Comparison of ENCODE assay signal across 8 cellular contexts in the genomic region with DNA sequence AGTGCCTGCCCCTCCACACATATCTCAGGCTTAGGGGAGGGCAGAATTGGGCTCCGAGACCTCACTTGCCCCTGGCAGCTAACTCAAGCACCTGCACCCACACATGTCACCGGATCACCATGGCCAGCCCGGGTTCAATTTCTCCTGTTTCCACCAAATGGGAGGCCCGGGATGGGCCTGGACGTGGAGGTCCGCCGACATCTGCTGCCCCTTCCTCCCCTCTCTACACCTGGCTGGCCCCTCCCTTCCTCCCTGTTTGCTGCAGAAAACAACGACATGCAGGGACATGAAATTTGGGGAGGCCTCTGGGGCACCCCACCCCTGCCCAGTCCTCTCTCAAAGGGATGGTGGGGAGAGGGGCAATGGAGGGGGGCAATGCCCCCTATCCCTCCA. TPM values are rescaled to one million over a fixed set of nuclear protein-coding genes. Genes with fewer than 3 reads are reported as not detected.
DNase-seq lines count a peak whose midpoint lies in the region; ATAC-seq and TF ChIP-seq lines count a peak whose summit lies in the region.

No MANE protein-coding gene starts in this region.

- CTCF ChIA-PET in HEK293 (lab: Yijun Ruan, JAX): interaction anchor here (0.6 to 4.5 kb wide), 6 partner anchors 12 to 1143 kb away, joined by 3 to 69 read pairs (median 4); no protein-coding TSS in a partner anchor
- CTCF ChIA-PET in activated CD8-positive, alpha-beta T cell treated with anti-CD3 and anti-CD28 coated beads, Interleukin-2, amount 10 ng/mL, durations not matched to agents 7 days and 5 days (lab: Charles Lee): interaction anchor here (0.6 to 5.3 kb wide), 9 partner anchors 12 to 141 kb away, joined by 3 to 53 read pairs (median 4); no protein-coding TSS in a partner anchor

- TF ChIP-seq CTCF in HEK293 (tag by site-specific recombination; IDR thresholded peaks at IDR 0.05) (no peak), spleen (IDR thresholded peaks at IDR 0.05 in 8 of 11, conservative IDR thresholded peaks at IDR 0.05 in 3 of 11) (no peak), GM10266 (IDR thresholded peaks at IDR 0.05; ENCODE audit: control insufficient read depth, insufficient read depth, low read depth, missing control alignments) (no peak)

- DNase-seq in activated CD8-positive, alpha-beta T cell treated with anti-CD3 and anti-CD28 coated beads, Interleukin-2, amount 10 ng/mL, durations not matched to agents 7 days and 5 days: peak; percentile 37
- DNase-seq in spleen (peak; percentile 77), mesenteric fat pad (ENCODE audit: low spot score) (no peak), NCI-H2029 treated with DMSO at 0.1 percent for 48 hours (lab: John Stamatoyannopoulos, UW) (no peak), NCI-H1092 (lab: John Stamatoyannopoulos, UW) (no peak), GM10266 (ENCODE audit: extremely low spot score) (no peak)

- H3K4me3 Mint-ChIP-seq in activated CD8-positive, alpha-beta T cell treated with anti-CD3 and anti-CD28 coated beads, Interleukin-2, amount 10 ng/mL, durations not matched to agents 7 days and 5 days: peak overlapping the region; percentile 94

- no peaks in the 10 kb centered on the region for H3K27me3 ChIP-seq in spleen (replicated peaks in 1 of 7)

- H3K4me1 Mint-ChIP-seq in activated CD8-positive, alpha-beta T cell treated with anti-CD3 and anti-CD28 coated beads, Interleukin-2, amount 10 ng/mL, durations not matched to agents 7 days and 5 days (ENCODE audit: low read depth): peaks cover 43% of the 10 kb centered on the region

- H3K9me3 ChIP-seq in HEK293 (ENCODE audit: control insufficient read depth, insufficient read depth, low read depth, low read length) (no peaks in the 10 kb centered on the region), spleen (no peaks in the 10 kb centered on the region)

- no peak for TF ChIP-seq POLR2A in spleen (IDR thresholded peaks at IDR 0.05)

- H3K27ac ChIP-seq in HEK293 (ENCODE audit: extremely low read depth, low read depth, low read length): peak overlapping the region; percentile 74
- H3K27ac ChIP-seq in spleen: peak overlapping the region; percentile 87 to 98 (median 96)

- H3K27me3 Mint-ChIP-seq in activated CD8-positive, alpha-beta T cell treated with anti-CD3 and anti-CD28 coated beads, Interleukin-2, amount 10 ng/mL, durations not matched to agents 7 days and 5 days (ENCODE audit: low read depth): no peaks in the 10 kb centered on the region

- intact Hi-C loops in spleen (cut with DNase I; ENCODE audit: low total_unique reads): no loop called here

- H3K36me3 ChIP-seq in HEK293 (ENCODE audit: control insufficient read depth in 2 of 2, insufficient read depth in 1 of 2, low read length in 2 of 2) (peaks cover 13 to 23% of the 10 kb centered on the region in 2 experiments; a peak in 2 of 3 replicates), spleen (peaks cover 0 to 46% (median 28%) of the 10 kb centered on the region in 6 donors)

- no peak for ATAC-seq in activated CD8-positive, alpha-beta T cell treated with anti-CD3 and anti-CD28 coated beads, Interleukin-2, amount 10 ng/mL, durations not matched to agents 7 days and 5 days

- peak overlapping the region; percentile 98 for H3K27ac Mint-ChIP-seq in activated CD8-positive, alpha-beta T cell treated with anti-CD3 and anti-CD28 coated beads, Interleukin-2, amount 10 ng/mL, durations not matched to agents 7 days and 5 days

- H3K9me3 Mint-ChIP-seq in activated CD8-positive, alpha-beta T cell treated with anti-CD3 and anti-CD28 coated beads, Interleukin-2, amount 10 ng/mL, durations not matched to agents 7 days and 5 days (ENCODE audit: insufficient read depth): no peaks in the 10 kb centered on the region

- peaks cover 60% of the 10 kb centered on the region for H3K36me3 Mint-ChIP-seq in activated CD8-positive, alpha-beta T cell treated with anti-CD3 and anti-CD28 coated beads, Interleukin-2, amount 10 ng/mL, durations not matched to agents 7 days and 5 days (ENCODE audit: low read depth)

- POLR2A ChIA-PET in HEK293 (lab: Yijun Ruan, JAX): interaction anchor here (0.5 to 1.4 kb wide), 5 partner anchors 11 to 135 kb away, joined by 3 to 5 read pairs (median 4); partner anchors contain the start of gene AP2S1
- POLR2A ChIA-PET in activated CD8-positive, alpha-beta T cell treated with anti-CD3 and anti-CD28 coated beads, Interleukin-2, amount 10 ng/mL, durations not matched to agents 7 days and 5 days (lab: Charles Lee): interaction anchor here (0.6 to 2.9 kb wide), 7 partner anchors 12 to 104 kb away, joined by 3 to 19 read pairs (median 4); partner anchors contain the start of genes DACT3 and SLC1A5

- peak overlapping the region; percentile 81 for H3K4me3 ChIP-seq in HEK293 (ENCODE audit: low read depth, low read length)
- H3K4me3 ChIP-seq in iPS-11a (ENCODE audit: low read depth, low read length): peak overlapping the region; percentile 76
- peak overlapping the region; percentile 55 to 93 (median 77) for H3K4me3 ChIP-seq in spleen

- H3K4me1 ChIP-seq in HEK293 (ENCODE audit: control insufficient read depth, insufficient read depth, low read length) (peaks cover 15% of the 10 kb centered on the region), spleen (peaks cover 45 to 93% (median 74%) of the 10 kb centered on the region in 6 donors)

- 4 to 16% (median 12%) methylated on average over 8 of the region's 8 CpGs for WGBS in spleen, 5 donors

TF ChIP-seq in HEK293, 187 proteins besides CTCF, POLR2A, EP300 and RAD21 (continues in another document):
- TF ChIP-seq ZBTB48 (tag by site-specific recombination; IDR thresholded peaks at IDR 0.05): peak; percentile 31; the same call in 1 of the 2 replicates
- TF ChIP-seq, protein P1, sequence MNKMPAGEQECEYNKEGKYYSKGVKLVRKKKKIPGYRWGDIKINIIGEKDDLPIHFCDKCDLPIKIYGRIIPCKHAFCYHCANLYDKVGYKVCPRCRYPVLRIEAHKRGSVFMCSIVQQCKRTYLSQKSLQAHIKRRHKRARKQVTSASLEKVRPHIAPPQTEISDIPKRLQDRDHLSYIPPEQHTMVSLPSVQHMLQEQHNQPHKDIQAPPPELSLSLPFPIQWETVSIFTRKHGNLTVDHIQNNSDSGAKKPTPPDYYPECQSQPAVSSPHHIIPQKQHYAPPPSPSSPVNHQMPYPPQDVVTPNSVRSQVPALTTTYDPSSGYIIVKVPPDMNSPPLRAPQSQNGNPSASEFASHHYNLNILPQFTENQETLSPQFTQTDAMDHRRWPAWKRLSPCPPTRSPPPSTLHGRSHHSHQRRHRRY (tag by site-specific recombination; IDR thresholded peaks at IDR 0.05): no peak
- TF ChIP-seq, protein P2, sequence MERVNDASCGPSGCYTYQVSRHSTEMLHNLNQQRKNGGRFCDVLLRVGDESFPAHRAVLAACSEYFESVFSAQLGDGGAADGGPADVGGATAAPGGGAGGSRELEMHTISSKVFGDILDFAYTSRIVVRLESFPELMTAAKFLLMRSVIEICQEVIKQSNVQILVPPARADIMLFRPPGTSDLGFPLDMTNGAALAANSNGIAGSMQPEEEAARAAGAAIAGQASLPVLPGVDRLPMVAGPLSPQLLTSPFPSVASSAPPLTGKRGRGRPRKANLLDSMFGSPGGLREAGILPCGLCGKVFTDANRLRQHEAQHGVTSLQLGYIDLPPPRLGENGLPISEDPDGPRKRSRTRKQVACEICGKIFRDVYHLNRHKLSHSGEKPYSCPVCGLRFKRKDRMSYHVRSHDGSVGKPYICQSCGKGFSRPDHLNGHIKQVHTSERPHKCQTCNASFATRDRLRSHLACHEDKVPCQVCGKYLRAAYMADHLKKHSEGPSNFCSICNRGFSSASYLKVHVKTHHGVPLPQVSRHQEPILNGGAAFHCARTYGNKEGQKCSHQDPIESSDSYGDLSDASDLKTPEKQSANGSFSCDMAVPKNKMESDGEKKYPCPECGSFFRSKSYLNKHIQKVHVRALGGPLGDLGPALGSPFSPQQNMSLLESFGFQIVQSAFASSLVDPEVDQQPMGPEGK (tag by site-specific recombination; IDR thresholded peaks at IDR 0.05): 0 out of 2 replicates have a peak, but pooled peaks have one; percentile 15

RNA-seq across cellular contexts. Expression of gene PRKD2, which starts 1.3 kb away (rescaled TPM):
- total RNA-seq in activated CD8-positive, alpha-beta T cell treated with anti-CD3 and anti-CD28 coated beads, Interleukin-2, amount 10 ng/mL, durations not matched to agents 7 days and 5 days: 100 to 1,000 TPM; 161 to 166 TPM
- total RNA-seq in spleen (100 to 1,000 TPM in 4 of 7 donors, 10 to 100 TPM in 3; 76.3 to 127 (median 115) TPM), mesenteric fat pad (43.2 TPM)
- 100 to 1,000 TPM in 2 of 3 donors, 10 to 100 TPM in 1; 63.4 to 132 (median 105) TPM for polyA plus RNA-seq in spleen

RNA-seq across cellular contexts. Expression of gene FKRP, which starts 30.2 kb away (rescaled TPM):
- total RNA-seq in activated CD8-positive, alpha-beta T cell treated with anti-CD3 and anti-CD28 coated beads, Interleukin-2, amount 10 ng/mL, durations not matched to agents 7 days and 5 days: 10 to 100 TPM; 15.3 to 18.4 TPM
- 10 to 100 TPM; 15.4 to 24.8 (median 19.3) TPM for total RNA-seq in spleen
- 10 to 100 TPM in 1 of 3 donors, 1 to 10 TPM in 2; 5.3 to 13.0 (median 9.8) TPM for polyA plus RNA-seq in spleen
- 13.2 TPM for total RNA-seq in mesenteric fat pad

RNA-seq across cellular contexts. Expression of gene STRN4, which starts 30.6 kb away (rescaled TPM):
- total RNA-seq in activated CD8-positive, alpha-beta T cell treated with anti-CD3 and anti-CD28 coated beads, Interleukin-2, amount 10 ng/mL, durations not matched to agents 7 days and 5 days: 10 to 100 TPM; 79.6 to 90.2 TPM
- total RNA-seq in spleen (100 to 1,000 TPM in 5 of 7 donors, 10 to 100 TPM in 2; 90.1 to 143 (median 107) TPM), mesenteric fat pad (72.9 TPM)
- 10 to 100 TPM; 28.2 to 70.7 (median 30.0) TPM for polyA plus RNA-seq in spleen

RNA-seq across cellular contexts. Expression of gene DACT3, which starts 54.6 kb away (rescaled TPM):
- total RNA-seq in activated CD8-positive, alpha-beta T cell treated with anti-CD3 and anti-CD28 coated beads, Interleukin-2, amount 10 ng/mL, durations not matched to agents 7 days and 5 days: under 1 TPM; 0.42 TPM
- total RNA-seq in spleen (10 to 100 TPM in 1 of 7 donors, 1 to 10 TPM in 6; 4.9 to 10.4 (median 6.1) TPM), mesenteric fat pad (3.4 TPM)
- polyA plus RNA-seq in spleen: 1 to 10 TPM; 1.6 to 4.1 (median 3.2) TPM

Comparison
In these comparisons a context has a peak if more than half of its experiments do, and no peak if none do; other contexts are left out.
1. DNase-seq: peak in activated CD8-positive, alpha-beta T cell treated with anti-CD3 and anti-CD28 coated beads, Interleukin-2, amount 10 ng/mL, durations not matched to agents 7 days and 5 days (single experiment) and spleen (single experiment); none in mesenteric fat pad (single experiment), NCI-H2029 treated with DMSO at 0.1 percent for 48 hours (single experiment), NCI-H1092 (single experiment) and GM10266 (single experiment).
2. Peak in every context shown above with its lines, with median percentiles within 50 percentile points of each other: H3K4me3 ChIP-seq.